17 cellular contexts compared by ENCODE assay signal in genomic region chr20:35303382-35303734, GRCh38. TPM values are rescaled to one million over a fixed set of nuclear protein-coding genes. Genes with fewer than 3 reads are reported as not detected.
DNase-seq lines count a peak whose midpoint lies in the region; ATAC-seq, FAIRE-seq and TF ChIP-seq lines count a peak whose summit lies in the region.
"Had no signal": no experiment of that assay in that cellular context is flagged by ENCODE, and none has a peak within 500 bp of the region (broad histone marks: within the 10 kb centered on the region; RNA-seq: fewer than 3 reads in every experiment).

No MANE protein-coding gene starts in this region.

- no peak overlapping the region for H3K27ac ChIP-seq in HepG2 (ENCODE audit: extremely low read length, insufficient read depth, low read length)
- no peak overlapping the region for H3K27ac ChIP-seq in right lobe of liver
- H3K27ac ChIP-seq in SJSA1, result peak overlapping the region; percentile 10; the same call in 1 of the 2 replicates
- peak overlapping the region; percentile 48 for H3K27ac ChIP-seq in fibroblast of lung (ENCODE audit: insufficient read depth, low read length)
- peak overlapping the region; percentile 75 for H3K27ac ChIP-seq in vagina

- H3K27ac Mint-ChIP-seq in WTC11, result no peak overlapping the region
- H3K27ac Mint-ChIP-seq: CD8-positive, alpha-beta T cell; mesothelial cell of epicardium had no signal

- H3K4me3 Mint-ChIP-seq in WTC11, result no peak overlapping the region
- H3K4me3 Mint-ChIP-seq: CD8-positive, alpha-beta T cell; mesothelial cell of epicardium; neural crest cell; T-helper 2 cell treated with Interferon-gamma antibody and Interleukin-4, amounts not matched to agents 5 μg/mL and 100 μg/mL, for 36 hours had no signal

- TF ChIP-seq CTCF in HepG2 (CRISPR knock-in tag; IDR thresholded peaks at IDR 0.05) (no peak), right lobe of liver (IDR thresholded peaks at IDR 0.05) (no peak), fibroblast of lung (conservative IDR thresholded peaks at IDR 0.05 in 1 of 2, IDR thresholded peaks at IDR 0.05 in 1 of 2; ENCODE audit: low read depth in 1 of 2, low read length in 2 of 2) (no peak), vagina (IDR thresholded peaks at IDR 0.05) (no peak), WTC11 (IDR thresholded peaks at IDR 0.05) (no peak)

- H3K36me3 Mint-ChIP-seq in WTC11, result peaks cover 7% of the 10 kb centered on the region; the same call in 1 of the 2 replicates

- H3K27me3 Mint-ChIP-seq in WTC11 (ENCODE audit: low read depth), result peaks cover 4% of the 10 kb centered on the region; the same call in 1 of the 2 replicates

- POLR2A ChIA-PET in HepG2 (lab: Yijun Ruan, JAX), result interaction anchor here (1.0 to 6.5 kb wide), 9 partner anchors 13 to 152 kb away, joined by 3 to 78 read pairs (median 26); partner anchors contain the start of genes CEP250 and EIF6
- POLR2A ChIA-PET in WTC11 (lab: Charles Lee), result no interaction called here

- H4K20me1 ChIP-seq in HepG2 (ENCODE audit: insufficient read depth, low read length), result no peaks in the 10 kb centered on the region
- no peaks in the 10 kb centered on the region for H4K20me1 ChIP-seq in fibroblast of lung (ENCODE audit: control insufficient read depth, extremely low read depth, insufficient read depth, low read length)

- no peak for FAIRE-seq in HepG2 (lab: Jason Lieb, UNC)

- H2AFZ ChIP-seq in HepG2 (ENCODE audit: low read length) (no peak overlapping the region), fibroblast of lung (ENCODE audit: low read length) (no peak overlapping the region)

- H3K9me3 ChIP-seq in HepG2 (ENCODE audit: low read length), result no peaks in the 10 kb centered on the region
- no peaks in the 10 kb centered on the region for H3K9me3 ChIP-seq in right lobe of liver
- H3K9me3 ChIP-seq in SJSA1 (replicated peaks), result no peaks in the 10 kb centered on the region
- no peaks in the 10 kb centered on the region for H3K9me3 ChIP-seq in fibroblast of lung (ENCODE audit: control insufficient read depth, insufficient read depth, low read depth, low read length)
- H3K9me3 ChIP-seq in vagina, result no peaks in the 10 kb centered on the region

- H3K36me3 ChIP-seq in HepG2 (replicated peaks in 1 of 2; ENCODE audit: control insufficient read depth in 1 of 2, insufficient read depth in 2 of 2, low read length in 2 of 2) (peaks cover 12 to 30% of the 10 kb centered on the region in 2 experiments; a peak in 4 of 5 replicates), right lobe of liver (no peaks in the 10 kb centered on the region), SJSA1 (peaks cover 9% of the 10 kb centered on the region; the same call in 1 of the 2 replicates), fibroblast of lung (ENCODE audit: control insufficient read depth, insufficient read depth, low read length) (no peaks in the 10 kb centered on the region), vagina (no peaks in the 10 kb centered on the region)

- no peaks in the 10 kb centered on the region for H3K9me3 Mint-ChIP-seq in WTC11
- H3K9me3 Mint-ChIP-seq: CD8-positive, alpha-beta T cell; mesothelial cell of epicardium; neural crest cell; T-helper 2 cell treated with Interferon-gamma antibody and Interleukin-4, amounts not matched to agents 5 μg/mL and 100 μg/mL, for 36 hours had no signal

- H3K4me1 Mint-ChIP-seq in WTC11, result peaks cover 19% of the 10 kb centered on the region

- DNase-seq in HepG2 (ENCODE audit: low spot score) (no peak), right lobe of liver (no peak), SJSA1 (ENCODE audit: low read depth in 1 of 2, low spot score in 2 of 2) (no peak), fibroblast of lung (ENCODE audit: low read depth in 2 of 2) (no peak), vagina (ENCODE audit: extremely low spot score in 2 of 2) (no peak), WTC11 (ENCODE audit: low spot score) (no peak), left cardiac atrium (no peak)
- DNase-seq: SHP77 treated with DMSO at 0.1 percent for 48 hours had no signal

- H3K9ac ChIP-seq in HepG2 (ENCODE audit: insufficient read depth, low read depth, low read length) (no peak overlapping the region), fibroblast of lung (ENCODE audit: insufficient read depth, low read length) (no peak overlapping the region)

- TF ChIP-seq EP300 in HepG2 (IDR thresholded peaks at IDR 0.05; ENCODE audit: low read depth in 2 of 2, low read length in 2 of 2) (no peak), HepG2 (CRISPR knock-in tag; IDR thresholded peaks at IDR 0.05; ENCODE audit: borderline replicate concordance) (no peak)

- in situ Hi-C loops in HepG2 (cut with HindIII; ENCODE audit: extremely low pct_ligation_motif_present, low pct_unique_long_range_greater_than_20kb), result loop anchor here (5.0 kb wide), 1 partner anchor 144 kb away; no protein-coding TSS in a partner anchor

- H3K4me1 ChIP-seq in HepG2 (ENCODE audit: insufficient read depth, low read length) (peaks cover 49% of the 10 kb centered on the region), right lobe of liver (peaks cover 0 to 23% (median 8%) of the 10 kb centered on the region in 4 donors), SJSA1 (replicated peaks) (peaks cover 65% of the 10 kb centered on the region), fibroblast of lung (ENCODE audit: control insufficient read depth, extremely low read depth, insufficient read depth, low read length) (peaks cover 49% of the 10 kb centered on the region), vagina (peaks cover 47% of the 10 kb centered on the region)

- no peak overlapping the region for H3K4me2 ChIP-seq in HepG2 (ENCODE audit: low read depth, low read length)
- no peak overlapping the region for H3K4me2 ChIP-seq in fibroblast of lung (ENCODE audit: extremely low read depth, insufficient read depth, low read length)

- CTCF ChIA-PET in HepG2 (lab: Yijun Ruan, JAX; ENCODE audit: low intra/inter-chr PET ratio, low total read pairs), result interaction anchor here (1.2 to 6.9 kb wide), 5 partner anchors 18 to 144 kb away, joined by 3 to 204 read pairs (median 24); partner anchors contain the start of gene GDF5
- CTCF ChIA-PET in WTC11 (lab: Charles Lee), result interaction anchor here (0.6 to 3.5 kb wide), 38 partner anchors 9 to 218 kb away, joined by 3 to 89 read pairs (median 6); partner anchors contain the start of genes EDEM2, EIF6, FAM83C and GDF5

- no peaks in the 10 kb centered on the region; a peak in 1 of 5 replicates for H3K27me3 ChIP-seq in HepG2 (ENCODE audit: control insufficient read depth in 1 of 2, insufficient read depth in 2 of 2, low read length in 2 of 2)
- no peaks in the 10 kb centered on the region for H3K27me3 ChIP-seq in right lobe of liver
- no peaks in the 10 kb centered on the region for H3K27me3 ChIP-seq in SJSA1 (replicated peaks)
- H3K27me3 ChIP-seq in fibroblast of lung (ENCODE audit: control insufficient read depth, insufficient read depth, low read length), result no peaks in the 10 kb centered on the region
- no peaks in the 10 kb centered on the region for H3K27me3 ChIP-seq in vagina

- H3K4me3 ChIP-seq in HepG2 (replicated peaks in 1 of 3; ENCODE audit: insufficient read depth in 1 of 3, low read depth in 2 of 3, low read length in 3 of 3), result no peak overlapping the region
- no peak overlapping the region for H3K4me3 ChIP-seq in right lobe of liver
- no peak overlapping the region for H3K4me3 ChIP-seq in SJSA1
- H3K4me3 ChIP-seq in fibroblast of lung (replicated peaks in 1 of 4; ENCODE audit: control extremely low read depth in 1 of 4, insufficient read depth in 1 of 4, low read depth in 3 of 4, low read length in 4 of 4), result no peak overlapping the region
- no peak overlapping the region for H3K4me3 ChIP-seq in vagina

- WGBS in HepG2 (ENCODE audit: low lambda C conversion rate), result 85% methylated on average over 11 of the region's 11 CpGs
- 16% methylated on average over 2 of the region's 11 CpGs for WGBS in right lobe of liver (ENCODE audit: insufficient coverage, low coverage, low lambda C conversion rate, missing lambda C conversion rate)

- BruUV-seq in HepG2 (replicated peaks; lab: Mats Ljungman, UMichigan), result no TSS peak

- TF ChIP-seq RAD21 in HepG2 (CRISPR knock-in tag; IDR thresholded peaks at IDR 0.05), result no peak

- ATAC-seq in HepG2, result no peak
- ATAC-seq in right lobe of liver, result no peak
- ATAC-seq in WTC11, result no peak
- no peak for ATAC-seq in left cardiac atrium
- ATAC-seq in GM19023 (IDR thresholded peaks at IDR 0.05; ENCODE audit: unreplicated experiment), result no peak

- H3K79me2 ChIP-seq in HepG2 (ENCODE audit: insufficient read depth, low read length) (no peaks in the 10 kb centered on the region), fibroblast of lung (ENCODE audit: control insufficient read depth, insufficient read depth, low read length) (no peaks in the 10 kb centered on the region)

- intact Hi-C loops in HepG2 (cut with micrococcal nuclease; ENCODE audit: unreplicated experiment), result loop anchor here (1.0 kb wide), 1 partner anchor 144 kb away; no protein-coding TSS in a partner anchor
- intact Hi-C loops in right lobe of liver (cut with DNase I), result loop anchor here (5.0 kb wide), 2 partner anchors 144 to 149 kb away; no protein-coding TSS in a partner anchor
- intact Hi-C loops in vagina (cut with DNase I), result no loop called here
- intact Hi-C loops in left cardiac atrium (cut with DNase I), result loop anchor here (5.0 kb wide), 2 partner anchors 134 to 139 kb away; partner anchors contain the start of gene GDF5 (in 1 of the 2)

- TF ChIP-seq POLR2A in HepG2 (IDR thresholded peaks at IDR 0.05; ENCODE audit: insufficient read depth in 1 of 2, low read depth in 2 of 2, low read length in 2 of 2) (no peak), right lobe of liver (IDR thresholded peaks at IDR 0.05) (no peak), vagina (IDR thresholded peaks at IDR 0.05) (no peak)

RNA-seq across cellular contexts. Expression of gene FAM83C, which starts 11.1 kb away (rescaled TPM):
- total RNA-seq in HepG2 (2016; rRNA removed; fragmentation: Illumina TruSeq; extraction: Trizol) (0.07 TPM in 1 of 2 replicates, not detected in the other), right lobe of liver (not detected), fibroblast of lung (not detected in 2 replicates), vagina (16.9 TPM), WTC11 (2021) (not detected in 3 replicates), left cardiac atrium (not detected)
- 0.09 TPM in 1 of 2 replicates, not detected in the other for total RNA-seq in HepG2 (2016; cell fraction: cytosol; rRNA removed; fragmentation: Illumina TruSeq; extraction: Trizol; ENCODE audit: low read depth)
- 0.06 TPM in 1 of 2 replicates, not detected in the other for total RNA-seq in HepG2 (2016; cell fraction: insoluble cytoplasmic fraction; rRNA removed; fragmentation: Illumina TruSeq; extraction: Trizol)
- total RNA-seq in HepG2 (2016; cell fraction: membrane; rRNA removed; fragmentation: Illumina TruSeq; extraction: Trizol), result 0.07 TPM in 1 of 2 replicates, not detected in the other
- not detected in 2 replicates for total RNA-seq in HepG2 (2016; cell fraction: nucleus; rRNA removed; fragmentation: Illumina TruSeq; extraction: Trizol)
- polyA plus RNA-seq in HepG2 (2011; rRNA removed) (0.03 and 0.04 TPM in 2 replicates), fibroblast of lung (0.02 TPM in 1 of 2 replicates, not detected in the other)
- polyA plus RNA-seq in HepG2 (2011; cell fraction: cytosol; rRNA removed), result 0.03 TPM in 1 of 2 replicates, not detected in the other
- 0.08 and 0.09 TPM in 2 replicates for polyA plus RNA-seq in HepG2 (2011; cell fraction: nucleus; rRNA removed)
- 0.05 and 0.16 TPM in 2 replicates for polyA plus RNA-seq in HepG2 (2012)
- 0.05 and 0.08 TPM in 2 replicates for polyA plus RNA-seq in HepG2 (2016; cell fraction: cytosol; fragmentation: Illumina TruSeq; extraction: Trizol; ENCODE audit: low read depth)
- polyA plus RNA-seq in HepG2 (2016; cell fraction: insoluble cytoplasmic fraction; fragmentation: Illumina TruSeq; extraction: Trizol; ENCODE audit: low read depth), result 0.10 and 0.16 TPM in 2 replicates
- 0.05 and 0.06 TPM in 2 replicates for polyA plus RNA-seq in HepG2 (2016; cell fraction: membrane; fragmentation: Illumina TruSeq; extraction: Trizol; ENCODE audit: low read depth)
- polyA plus RNA-seq in HepG2 (2016; cell fraction: nucleus; fragmentation: Illumina TruSeq; extraction: Trizol; ENCODE audit: insufficient read depth, low read depth), result not detected in 2 replicates
- polyA minus RNA-seq in HepG2 (2011; rRNA and poly(A)+ RNA removed; ENCODE audit: low replicate concordance), result 0.04 and 0.07 TPM in 2 replicates
- not detected in 2 replicates for polyA minus RNA-seq in HepG2 (2011; cell fraction: cytosol; rRNA and poly(A)+ RNA removed)
- polyA minus RNA-seq in HepG2 (2011; cell fraction: nucleus; rRNA and poly(A)+ RNA removed), result 0.13 TPM in 1 of 2 replicates, not detected in the other
- not detected in 2 replicates for total RNA-seq in SJSA1 (2014; rRNA removed; shearing (Covaris generic))
- not detected in 2 replicates for polyA plus RNA-seq in fibroblast of lung (2012)
- not detected in 2 replicates for polyA minus RNA-seq in fibroblast of lung (ENCODE audit: low replicate concordance)
- total RNA-seq: activated CD8-positive, alpha-beta memory T cell treated with anti-CD3 and anti-CD28 coated beads for 36 hours; CD8-positive, alpha-beta T cell; dermis blood vessel endothelial cell; epithelial cell of proximal tubule; mesothelial cell of epicardium; neural crest cell; subcutaneous adipose tissue had no signal

RNA-seq across cellular contexts. Expression of gene EIF6, which starts 18.8 kb away (rescaled TPM):
- 462 and 603 TPM in 2 replicates for total RNA-seq in HepG2 (2016; rRNA removed; fragmentation: Illumina TruSeq; extraction: Trizol)
- 227 and 243 TPM in 2 replicates for total RNA-seq in HepG2 (2016; cell fraction: cytosol; rRNA removed; fragmentation: Illumina TruSeq; extraction: Trizol; ENCODE audit: low read depth)
- total RNA-seq in HepG2 (2016; cell fraction: insoluble cytoplasmic fraction; rRNA removed; fragmentation: Illumina TruSeq; extraction: Trizol), result 467 and 649 TPM in 2 replicates
- total RNA-seq in HepG2 (2016; cell fraction: membrane; rRNA removed; fragmentation: Illumina TruSeq; extraction: Trizol), result 251 and 271 TPM in 2 replicates
- total RNA-seq in HepG2 (2016; cell fraction: nucleus; rRNA removed; fragmentation: Illumina TruSeq; extraction: Trizol), result 204 TPM in 2 replicates
- 466 and 470 TPM in 2 replicates for polyA plus RNA-seq in HepG2 (2011; rRNA removed)
- polyA plus RNA-seq in HepG2 (2011; cell fraction: cytosol; rRNA removed), result 383 and 550 TPM in 2 replicates
- polyA plus RNA-seq in HepG2 (2011; cell fraction: nucleus; rRNA removed), result 838 and 950 TPM in 2 replicates
- polyA plus RNA-seq in HepG2 (2012), result 248 and 315 TPM in 2 replicates
- 237 and 250 TPM in 2 replicates for polyA plus RNA-seq in HepG2 (2016; cell fraction: cytosol; fragmentation: Illumina TruSeq; extraction: Trizol; ENCODE audit: low read depth)
- polyA plus RNA-seq in HepG2 (2016; cell fraction: insoluble cytoplasmic fraction; fragmentation: Illumina TruSeq; extraction: Trizol; ENCODE audit: low read depth), result 587 and 631 TPM in 2 replicates
- polyA plus RNA-seq in HepG2 (2016; cell fraction: membrane; fragmentation: Illumina TruSeq; extraction: Trizol; ENCODE audit: low read depth), result 232 and 240 TPM in 2 replicates
- polyA plus RNA-seq in HepG2 (2016; cell fraction: nucleus; fragmentation: Illumina TruSeq; extraction: Trizol; ENCODE audit: insufficient read depth, low read depth), result 358 and 379 TPM in 2 replicates
- 350 and 575 TPM in 2 replicates for polyA minus RNA-seq in HepG2 (2011; rRNA and poly(A)+ RNA removed; ENCODE audit: low replicate concordance)
- 144 and 146 TPM in 2 replicates for polyA minus RNA-seq in HepG2 (2011; cell fraction: cytosol; rRNA and poly(A)+ RNA removed)
- 94.9 and 106 TPM in 2 replicates for polyA minus RNA-seq in HepG2 (2011; cell fraction: nucleus; rRNA and poly(A)+ RNA removed)
- 100 to 1,000 TPM in 2 of 6 experiments, 10 to 100 TPM in 4; 73.6 to 131 (median 83.3) TPM for total RNA-seq in right lobe of liver
- total RNA-seq in SJSA1 (2014; rRNA removed; shearing (Covaris generic)), result 118 and 155 TPM in 2 replicates
- 111 and 117 TPM in 2 replicates for total RNA-seq in fibroblast of lung
- polyA plus RNA-seq in fibroblast of lung, result 156 and 187 TPM in 2 replicates
- polyA plus RNA-seq in fibroblast of lung (2012), result 192 and 254 TPM in 2 replicates
- 322 and 439 TPM in 2 replicates for polyA minus RNA-seq in fibroblast of lung (ENCODE audit: low replicate concordance)
- total RNA-seq in vagina, result 124 TPM
- total RNA-seq in WTC11 (2021), result 130 to 157 TPM (median 133 TPM) in 3 replicates
- total RNA-seq in left cardiac atrium, result 10 to 100 TPM; 40.1 to 59.7 TPM

RNA-seq across cellular contexts. Expression of gene MMP24OS, which starts 25.4 kb away (rescaled TPM):
- total RNA-seq in HepG2 (2016; rRNA removed; fragmentation: Illumina TruSeq; extraction: Trizol) (3.1 and 8.5 TPM in 2 replicates), right lobe of liver (10 to 100 TPM; 13.3 to 40.7 (median 23.5) TPM), fibroblast of lung (24.4 and 30.1 TPM in 2 replicates), vagina (36.8 TPM), WTC11 (2021) (44.0 to 50.6 TPM (median 44.9 TPM) in 3 replicates), left cardiac atrium (10 to 100 TPM; 46.9 to 53.2 TPM)
- total RNA-seq in HepG2 (2016; cell fraction: cytosol; rRNA removed; fragmentation: Illumina TruSeq; extraction: Trizol; ENCODE audit: low read depth), result 0.61 and 0.79 TPM in 2 replicates
- 3.4 and 8.7 TPM in 2 replicates for total RNA-seq in HepG2 (2016; cell fraction: insoluble cytoplasmic fraction; rRNA removed; fragmentation: Illumina TruSeq; extraction: Trizol)
- 2.1 TPM in 2 replicates for total RNA-seq in HepG2 (2016; cell fraction: membrane; rRNA removed; fragmentation: Illumina TruSeq; extraction: Trizol)
- 8.9 and 10.6 TPM in 2 replicates for total RNA-seq in HepG2 (2016; cell fraction: nucleus; rRNA removed; fragmentation: Illumina TruSeq; extraction: Trizol)
- polyA plus RNA-seq in HepG2 (2011; rRNA removed) (6.0 and 7.1 TPM in 2 replicates), fibroblast of lung (40.4 and 44.1 TPM in 2 replicates)
- 2.1 and 2.8 TPM in 2 replicates for polyA plus RNA-seq in HepG2 (2011; cell fraction: cytosol; rRNA removed)
- polyA plus RNA-seq in HepG2 (2011; cell fraction: nucleus; rRNA removed), result 43.8 and 55.2 TPM in 2 replicates
- polyA plus RNA-seq in HepG2 (2012), result 5.9 and 6.4 TPM in 2 replicates
- polyA plus RNA-seq in HepG2 (2016; cell fraction: cytosol; fragmentation: Illumina TruSeq; extraction: Trizol; ENCODE audit: low read depth), result 1.8 TPM in 2 replicates
- 4.7 and 7.1 TPM in 2 replicates for polyA plus RNA-seq in HepG2 (2016; cell fraction: insoluble cytoplasmic fraction; fragmentation: Illumina TruSeq; extraction: Trizol; ENCODE audit: low read depth)
- 2.9 and 3.2 TPM in 2 replicates for polyA plus RNA-seq in HepG2 (2016; cell fraction: membrane; fragmentation: Illumina TruSeq; extraction: Trizol; ENCODE audit: low read depth)
- polyA plus RNA-seq in HepG2 (2016; cell fraction: nucleus; fragmentation: Illumina TruSeq; extraction: Trizol; ENCODE audit: insufficient read depth, low read depth), result 29.1 and 31.1 TPM in 2 replicates
- 18.5 and 23.2 TPM in 2 replicates for polyA minus RNA-seq in HepG2 (2011; rRNA and poly(A)+ RNA removed; ENCODE audit: low replicate concordance)
- 1.8 and 3.0 TPM in 2 replicates for polyA minus RNA-seq in HepG2 (2011; cell fraction: cytosol; rRNA and poly(A)+ RNA removed)
- 33.9 and 46.0 TPM in 2 replicates for polyA minus RNA-seq in HepG2 (2011; cell fraction: nucleus; rRNA and poly(A)+ RNA removed)
- total RNA-seq in SJSA1 (2014; rRNA removed; shearing (Covaris generic)), result 18.5 and 19.1 TPM in 2 replicates
- polyA plus RNA-seq in fibroblast of lung (2012), result 130 and 146 TPM in 2 replicates
- polyA minus RNA-seq in fibroblast of lung (ENCODE audit: low replicate concordance), result 123 and 159 TPM in 2 replicates

Comparison
In these comparisons a context has a peak if more than half of its experiments do, and no peak if none do; other contexts are left out.
1. H3K27ac ChIP-seq: peak in SJSA1 (single experiment), fibroblast of lung (single experiment) and vagina (single experiment); none in HepG2 (single experiment) and right lobe of liver (0 of 3).
2. RNA of gene FAM83C, which starts 11.1 kb away (total RNA-seq): 16.9 TPM in vagina (single experiment); not detected in right lobe of liver, 0.06 to 0.09 TPM in HepG2, not detected in SJSA1, not detected in fibroblast of lung, not detected in WTC11 and not detected in left cardiac atrium; every median in the first group is over 10 times any median in the second.